ENCODE assay signal across 1 cellular context in the genomic region with DNA sequence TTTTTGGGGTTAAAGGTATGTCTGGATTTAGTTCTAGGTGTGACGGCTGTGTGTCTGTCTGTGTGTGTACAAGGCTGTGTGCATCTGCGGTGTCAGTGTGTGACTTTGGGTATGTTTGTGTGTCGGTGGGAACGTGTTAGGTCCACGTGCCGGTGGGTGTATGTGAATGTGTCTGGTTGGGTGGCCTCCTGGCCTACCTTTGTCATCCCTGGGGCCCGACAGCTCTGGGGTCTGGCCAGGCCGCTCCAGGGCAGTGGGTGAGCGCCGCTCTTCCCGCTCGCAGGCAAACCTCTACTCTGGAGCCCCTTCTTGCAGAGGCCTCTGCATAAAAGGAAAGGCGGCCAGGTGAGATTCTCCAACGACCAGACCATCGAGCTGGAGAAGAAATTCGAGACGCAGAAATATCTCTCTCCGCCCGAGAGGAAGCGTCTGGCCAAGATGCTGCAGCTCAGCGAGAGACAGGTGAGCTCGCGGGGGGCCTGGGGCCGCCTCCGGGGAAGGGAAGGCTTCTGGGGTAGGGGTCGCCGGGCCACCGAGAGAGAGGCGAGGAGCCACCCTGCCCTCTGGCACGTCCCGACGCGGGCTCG.
TF ChIP-seq lines count a peak whose summit lies in the region.

No MANE protein-coding gene starts in this region.

TF ChIP-seq in HepG2, 621 proteins besides CTCF, POLR2A, EP300 and RAD21 (continued from another document and continues in another):
- TF ChIP-seq ZNF275 (CRISPR knock-in tag; IDR thresholded peaks at IDR 0.05; ENCODE audit: borderline replicate concordance): no peak
- no peak; the same call in 1 of the 2 replicates for TF ChIP-seq HIVEP1 (CRISPR knock-in tag; IDR thresholded peaks at IDR 0.05)
- peak; percentile 40; the same call in 1 of the 2 replicates for TF ChIP-seq HES4 (CRISPR knock-in tag; IDR thresholded peaks at IDR 0.05; ENCODE audit: borderline replicate concordance)
- peak; percentile 73; the same call in 1 of the 2 replicates for TF ChIP-seq KDM5B (CRISPR knock-in tag; IDR thresholded peaks at IDR 0.05; ENCODE audit: borderline replicate concordance)
- peak; percentile 76 for TF ChIP-seq ZFY (CRISPR knock-in tag; IDR thresholded peaks at IDR 0.05)
- TF ChIP-seq ZSCAN21 (CRISPR knock-in tag; IDR thresholded peaks at IDR 0.05; ENCODE audit: borderline replicate concordance): peak; percentile 57; the same call in 1 of the 2 replicates
- TF ChIP-seq, protein P1, sequence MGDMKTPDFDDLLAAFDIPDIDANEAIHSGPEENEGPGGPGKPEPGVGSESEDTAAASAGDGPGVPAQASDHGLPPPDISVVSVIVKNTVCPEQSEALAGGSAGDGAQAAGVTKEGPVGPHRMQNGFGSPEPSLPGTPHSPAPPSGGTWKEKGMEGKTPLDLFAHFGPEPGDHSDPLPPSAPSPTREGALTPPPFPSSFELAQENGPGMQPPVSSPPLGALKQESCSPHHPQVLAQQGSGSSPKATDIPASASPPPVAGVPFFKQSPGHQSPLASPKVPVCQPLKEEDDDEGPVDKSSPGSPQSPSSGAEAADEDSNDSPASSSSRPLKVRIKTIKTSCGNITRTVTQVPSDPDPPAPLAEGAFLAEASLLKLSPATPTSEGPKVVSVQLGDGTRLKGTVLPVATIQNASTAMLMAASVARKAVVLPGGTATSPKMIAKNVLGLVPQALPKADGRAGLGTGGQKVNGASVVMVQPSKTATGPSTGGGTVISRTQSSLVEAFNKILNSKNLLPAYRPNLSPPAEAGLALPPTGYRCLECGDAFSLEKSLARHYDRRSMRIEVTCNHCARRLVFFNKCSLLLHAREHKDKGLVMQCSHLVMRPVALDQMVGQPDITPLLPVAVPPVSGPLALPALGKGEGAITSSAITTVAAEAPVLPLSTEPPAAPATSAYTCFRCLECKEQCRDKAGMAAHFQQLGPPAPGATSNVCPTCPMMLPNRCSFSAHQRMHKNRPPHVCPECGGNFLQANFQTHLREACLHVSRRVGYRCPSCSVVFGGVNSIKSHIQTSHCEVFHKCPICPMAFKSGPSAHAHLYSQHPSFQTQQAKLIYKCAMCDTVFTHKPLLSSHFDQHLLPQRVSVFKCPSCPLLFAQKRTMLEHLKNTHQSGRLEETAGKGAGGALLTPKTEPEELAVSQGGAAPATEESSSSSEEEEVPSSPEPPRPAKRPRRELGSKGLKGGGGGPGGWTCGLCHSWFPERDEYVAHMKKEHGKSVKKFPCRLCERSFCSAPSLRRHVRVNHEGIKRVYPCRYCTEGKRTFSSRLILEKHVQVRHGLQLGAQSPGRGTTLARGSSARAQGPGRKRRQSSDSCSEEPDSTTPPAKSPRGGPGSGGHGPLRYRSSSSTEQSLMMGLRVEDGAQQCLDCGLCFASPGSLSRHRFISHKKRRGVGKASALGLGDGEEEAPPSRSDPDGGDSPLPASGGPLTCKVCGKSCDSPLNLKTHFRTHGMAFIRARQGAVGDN (CRISPR knock-in tag; IDR thresholded peaks at IDR 0.05): peak; percentile 93
- TF ChIP-seq GATA4 (IDR thresholded peaks at IDR 0.05; ENCODE audit: borderline replicate concordance, low read depth): no peak
- TF ChIP-seq ZNF556 (CRISPR knock-in tag; IDR thresholded peaks at IDR 0.05; ENCODE audit: borderline replicate concordance): no peak
- TF ChIP-seq ZNF724P (CRISPR knock-in tag; IDR thresholded peaks at IDR 0.05; ENCODE audit: borderline replicate concordance): peak; percentile 49; the same call in 1 of the 2 replicates
- 0 out of 2 replicates have a peak, but pooled peaks have one; percentile 54 for TF ChIP-seq ZNF230 (CRISPR knock-in tag; IDR thresholded peaks at IDR 0.05)
- TF ChIP-seq AGO2 (optimal IDR thresholded peaks at IDR 0.05; ENCODE audit: low read depth, low read length): peak; percentile 43
- TF ChIP-seq HNF4A (CRISPR knock-in tag; IDR thresholded peaks at IDR 0.05): no peak
- TF ChIP-seq, protein P2, sequence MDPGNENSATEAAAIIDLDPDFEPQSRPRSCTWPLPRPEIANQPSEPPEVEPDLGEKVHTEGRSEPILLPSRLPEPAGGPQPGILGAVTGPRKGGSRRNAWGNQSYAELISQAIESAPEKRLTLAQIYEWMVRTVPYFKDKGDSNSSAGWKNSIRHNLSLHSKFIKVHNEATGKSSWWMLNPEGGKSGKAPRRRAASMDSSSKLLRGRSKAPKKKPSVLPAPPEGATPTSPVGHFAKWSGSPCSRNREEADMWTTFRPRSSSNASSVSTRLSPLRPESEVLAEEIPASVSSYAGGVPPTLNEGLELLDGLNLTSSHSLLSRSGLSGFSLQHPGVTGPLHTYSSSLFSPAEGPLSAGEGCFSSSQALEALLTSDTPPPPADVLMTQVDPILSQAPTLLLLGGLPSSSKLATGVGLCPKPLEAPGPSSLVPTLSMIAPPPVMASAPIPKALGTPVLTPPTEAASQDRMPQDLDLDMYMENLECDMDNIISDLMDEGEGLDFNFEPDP (CRISPR knock-in tag; conservative IDR thresholded peaks at IDR 0.05): peak; percentile 87; the same call in 1 of the 2 replicates
- TF ChIP-seq FLYWCH1 (CRISPR knock-in tag; IDR thresholded peaks at IDR 0.05): no peak
- no peak for TF ChIP-seq PCBP1 (IDR thresholded peaks at IDR 0.05; ENCODE audit: borderline replicate concordance, low read depth, low read length)
- no peak for TF ChIP-seq SRSF4 (IDR thresholded peaks at IDR 0.05; ENCODE audit: low read depth, low read length, poor library complexity, severe bottlenecking)
- no peak for TF ChIP-seq TOE1 (CRISPR knock-in tag; IDR thresholded peaks at IDR 0.05)
- TF ChIP-seq ZNF616 (CRISPR knock-in tag; IDR thresholded peaks at IDR 0.05; ENCODE audit: low read depth): no peak
- no peak for TF ChIP-seq ZHX2 (IDR thresholded peaks at IDR 0.05; ENCODE audit: low read depth)
- TF ChIP-seq ZHX2 (CRISPR knock-in tag; IDR thresholded peaks at IDR 0.05; ENCODE audit: borderline replicate concordance): no peak
- TF ChIP-seq MAFK (conservative IDR thresholded peaks at IDR 0.05 in 1 of 2, IDR thresholded peaks at IDR 0.05 in 1 of 2; ENCODE audit: low read length in 2 of 2): no peak
- TF ChIP-seq JUND (CRISPR knock-in tag; IDR thresholded peaks at IDR 0.05): no peak
- TF ChIP-seq SRSF1 (optimal IDR thresholded peaks at IDR 0.05; ENCODE audit: low read depth, low read length): no peak
- no peak for TF ChIP-seq KDM5A (IDR thresholded peaks at IDR 0.05; ENCODE audit: borderline replicate concordance, low read length)
- no peak for TF ChIP-seq PLSCR1 (CRISPR knock-in tag; IDR thresholded peaks at IDR 0.05; ENCODE audit: borderline replicate concordance)
- no peak for TF ChIP-seq FIP1L1 (IDR thresholded peaks at IDR 0.05; ENCODE audit: borderline replicate concordance, insufficient read depth, low read depth, low read length)
- TF ChIP-seq ZNF251 (CRISPR knock-in tag; IDR thresholded peaks at IDR 0.05): no peak
- TF ChIP-seq, protein P3, sequence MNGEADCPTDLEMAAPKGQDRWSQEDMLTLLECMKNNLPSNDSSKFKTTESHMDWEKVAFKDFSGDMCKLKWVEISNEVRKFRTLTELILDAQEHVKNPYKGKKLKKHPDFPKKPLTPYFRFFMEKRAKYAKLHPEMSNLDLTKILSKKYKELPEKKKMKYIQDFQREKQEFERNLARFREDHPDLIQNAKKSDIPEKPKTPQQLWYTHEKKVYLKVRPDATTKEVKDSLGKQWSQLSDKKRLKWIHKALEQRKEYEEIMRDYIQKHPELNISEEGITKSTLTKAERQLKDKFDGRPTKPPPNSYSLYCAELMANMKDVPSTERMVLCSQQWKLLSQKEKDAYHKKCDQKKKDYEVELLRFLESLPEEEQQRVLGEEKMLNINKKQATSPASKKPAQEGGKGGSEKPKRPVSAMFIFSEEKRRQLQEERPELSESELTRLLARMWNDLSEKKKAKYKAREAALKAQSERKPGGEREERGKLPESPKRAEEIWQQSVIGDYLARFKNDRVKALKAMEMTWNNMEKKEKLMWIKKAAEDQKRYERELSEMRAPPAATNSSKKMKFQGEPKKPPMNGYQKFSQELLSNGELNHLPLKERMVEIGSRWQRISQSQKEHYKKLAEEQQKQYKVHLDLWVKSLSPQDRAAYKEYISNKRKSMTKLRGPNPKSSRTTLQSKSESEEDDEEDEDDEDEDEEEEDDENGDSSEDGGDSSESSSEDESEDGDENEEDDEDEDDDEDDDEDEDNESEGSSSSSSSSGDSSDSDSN (CRISPR knock-in tag; IDR thresholded peaks at IDR 0.05): peak; percentile 55; the same call in 1 of the 2 replicates
- TF ChIP-seq NR2C2 (CRISPR knock-in tag; IDR thresholded peaks at IDR 0.05; ENCODE audit: borderline replicate concordance): no peak
- TF ChIP-seq ZNF720 (CRISPR knock-in tag; IDR thresholded peaks at IDR 0.05): no peak
- peak; percentile 80 for TF ChIP-seq ZNF883 (CRISPR knock-in tag; IDR thresholded peaks at IDR 0.05; ENCODE audit: not compliant biosample characterization)
- peak; percentile 68; the same call in 1 of the 2 replicates for TF ChIP-seq KMT2A (CRISPR knock-in tag; IDR thresholded peaks at IDR 0.05)
- no peak for TF ChIP-seq KLF15 (CRISPR knock-in tag; IDR thresholded peaks at IDR 0.05; ENCODE audit: borderline replicate concordance)
- peak; percentile 69 for TF ChIP-seq MAX (IDR thresholded peaks at IDR 0.05)
- TF ChIP-seq ZSCAN9 (CRISPR knock-in tag; IDR thresholded peaks at IDR 0.05; ENCODE audit: borderline replicate concordance): no peak
- TF ChIP-seq TBX2 (CRISPR knock-in tag; IDR thresholded peaks at IDR 0.05; ENCODE audit: borderline replicate concordance): no peak
- TF ChIP-seq ZNF790 (CRISPR knock-in tag; IDR thresholded peaks at IDR 0.05; ENCODE audit: borderline replicate concordance): 0 out of 2 replicates have a peak, but pooled peaks have one; percentile 66
- TF ChIP-seq ZNF747 (CRISPR knock-in tag; IDR thresholded peaks at IDR 0.05; ENCODE audit: borderline replicate concordance): no peak
- TF ChIP-seq IRX3 (CRISPR knock-in tag; IDR thresholded peaks at IDR 0.05; ENCODE audit: borderline replicate concordance, low read depth): no peak; the same call in 1 of the 2 replicates
- TF ChIP-seq ZEB1 (IDR thresholded peaks at IDR 0.05; ENCODE audit: insufficient replicate concordance, low read depth): no peak
- TF ChIP-seq ZNF746 (CRISPR knock-in tag; IDR thresholded peaks at IDR 0.05): no peak
- TF ChIP-seq, protein P4, sequence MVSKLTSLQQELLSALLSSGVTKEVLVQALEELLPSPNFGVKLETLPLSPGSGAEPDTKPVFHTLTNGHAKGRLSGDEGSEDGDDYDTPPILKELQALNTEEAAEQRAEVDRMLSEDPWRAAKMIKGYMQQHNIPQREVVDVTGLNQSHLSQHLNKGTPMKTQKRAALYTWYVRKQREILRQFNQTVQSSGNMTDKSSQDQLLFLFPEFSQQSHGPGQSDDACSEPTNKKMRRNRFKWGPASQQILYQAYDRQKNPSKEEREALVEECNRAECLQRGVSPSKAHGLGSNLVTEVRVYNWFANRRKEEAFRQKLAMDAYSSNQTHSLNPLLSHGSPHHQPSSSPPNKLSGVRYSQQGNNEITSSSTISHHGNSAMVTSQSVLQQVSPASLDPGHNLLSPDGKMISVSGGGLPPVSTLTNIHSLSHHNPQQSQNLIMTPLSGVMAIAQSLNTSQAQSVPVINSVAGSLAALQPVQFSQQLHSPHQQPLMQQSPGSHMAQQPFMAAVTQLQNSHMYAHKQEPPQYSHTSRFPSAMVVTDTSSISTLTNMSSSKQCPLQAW (CRISPR knock-in tag; IDR thresholded peaks at IDR 0.05): 0 out of 2 replicates have a peak, but pooled peaks have one; percentile 22
- TF ChIP-seq SYNCRIP (IDR thresholded peaks at IDR 0.05; ENCODE audit: insufficient read depth, low read depth, low read length): no peak
